Comparison of ENCODE assay signal across 12 cellular contexts in genomic region chr3:105676621-105677300, GRCh38.
DNase-seq lines count a peak whose midpoint lies in the region; ATAC-seq and TF ChIP-seq lines count a peak whose summit lies in the region.
"Had no signal": no experiment of that assay in that cellular context is flagged by ENCODE, and none has a peak within 500 bp of the region (broad histone marks: within the 10 kb centered on the region; RNA-seq: fewer than 3 reads in every experiment).

No MANE protein-coding gene starts in this region.

- H3K4me3 ChIP-seq in dorsolateral prefrontal cortex = no peak overlapping the region

- no peaks in the 10 kb centered on the region for H3K27me3 ChIP-seq in dorsolateral prefrontal cortex

- ATAC-seq in activated naive CD4-positive, alpha-beta T cell treated with anti-CD3 and anti-CD28 coated beads, Interleukin-2, amount 50 U/mL, for 72 hours = peak; percentile 94

- intact Hi-C loops in dorsolateral prefrontal cortex (cut with DNase I) = no loop called here

- peak overlapping the region; percentile 78 to 93 for H3K27ac Mint-ChIP-seq in activated naive CD4-positive, alpha-beta T cell treated with anti-CD3 and anti-CD28 coated beads, Interleukin-2, amount 50 U/mL, for 72 hours

- no peak for TF ChIP-seq CTCF in dorsolateral prefrontal cortex (IDR thresholded peaks at IDR 0.05 in 54 of 56, conservative IDR thresholded peaks at IDR 0.05 in 2 of 56; ENCODE audit: low read depth in 1 of 56, partially characterized antibody in 56 of 56)

- peaks cover 31 to 76% of the 10 kb centered on the region in 2 donors for H3K36me3 Mint-ChIP-seq in activated naive CD4-positive, alpha-beta T cell treated with anti-CD3 and anti-CD28 coated beads, Interleukin-2, amount 50 U/mL, for 72 hours

- no peaks in the 10 kb centered on the region for H3K9me3 Mint-ChIP-seq in activated naive CD4-positive, alpha-beta T cell treated with anti-CD3 and anti-CD28 coated beads, Interleukin-2, amount 50 U/mL, for 72 hours

- peak; percentile 21 to 25 for DNase-seq in stimulated activated CD4-positive, alpha-beta T cell treated with anti-CD3 and anti-CD28 coated beads, Interleukin-12 subunit alpha, Interleukin-12 subunit beta, amount 100 ng/mL, for 24 hours (ENCODE audit: low read depth in 2 of 2)
- DNase-seq in stimulated activated CD4-positive, alpha-beta T cell treated with anti-CD3 and anti-CD28 coated beads, Interleukin-12 subunit alpha, Interleukin-12 subunit beta, amount 100 ng/mL, for 4 hours = no peak
- peak; percentile 32 to 68 for DNase-seq in activated naive CD4-positive, alpha-beta T cell treated with anti-CD3 and anti-CD28 coated beads, Interleukin-2, amount 50 U/mL, for 72 hours (ENCODE audit: low spot score in 2 of 2)
- peak; percentile 43 for DNase-seq in stimulated activated CD4-positive, alpha-beta T cell treated with anti-CD3 and anti-CD28 coated beads, Interleukin-15, amount 100 ng/mL, for 48 hours (ENCODE audit: low read depth in 2 of 2)
- DNase-seq in GDM1 (lab: John Stamatoyannopoulos, UW) = no peak
- no peak for DNase-seq in dorsolateral prefrontal cortex
- DNase-seq in effector CD4-positive, alpha-beta T cell = no peak
- DNase-seq: anterior cingulate cortex, DMS 273 treated with DMSO at 0.1 percent for 48 hours, NCI-H510A, Right ventricle myocardium superior had no signal

- no peak overlapping the region for H3K27ac ChIP-seq in dorsolateral prefrontal cortex
- H3K27ac ChIP-seq: epithelial cell of prostate had no signal

Comparison
In these comparisons a context has a peak if more than half of its experiments do, and no peak if none do; other contexts are left out.
1. DNase-seq: peak in stimulated activated CD4-positive, alpha-beta T cell treated with anti-CD3 and anti-CD28 coated beads, Interleukin-12 subunit alpha, Interleukin-12 subunit beta, amount 100 ng/mL, for 24 hours (2 of 2), activated naive CD4-positive, alpha-beta T cell treated with anti-CD3 and anti-CD28 coated beads, Interleukin-2, amount 50 U/mL, for 72 hours (2 of 2) and stimulated activated CD4-positive, alpha-beta T cell treated with anti-CD3 and anti-CD28 coated beads, Interleukin-15, amount 100 ng/mL, for 48 hours (2 of 2); none in stimulated activated CD4-positive, alpha-beta T cell treated with anti-CD3 and anti-CD28 coated beads, Interleukin-12 subunit alpha, Interleukin-12 subunit beta, amount 100 ng/mL, for 4 hours (single experiment), GDM1 (single experiment), dorsolateral prefrontal cortex (0 of 10) and effector CD4-positive, alpha-beta T cell (single experiment).